In genomic region chr10:57303567-57303966, GRCh38 we compare ENCODE assay signal across 26 cellular contexts.
DNase-seq lines count a peak whose midpoint lies in the region; ATAC-seq, FAIRE-seq and TF ChIP-seq lines count a peak whose summit lies in the region.
"Had no signal": no experiment of that assay in that cellular context is flagged by ENCODE, and none has a peak within 500 bp of the region (broad histone marks: within the 10 kb centered on the region; RNA-seq: fewer than 3 reads in every experiment).

No MANE protein-coding gene starts in this region.

- no peaks in the 10 kb centered on the region for H3K27me3 Mint-ChIP-seq in neural progenitor cell (ENCODE audit: insufficient read depth, low read depth)
- H3K27me3 Mint-ChIP-seq in stimulated activated naive B cell treated with anti-CD40 and anti-IgM and Interleukin-4, amounts not matched to agents 10 μg/mL and 1 μg/mL and 100 μg/mL, for 72 hours, result no peaks in the 10 kb centered on the region
- H3K27me3 Mint-ChIP-seq: CD4-positive, alpha-beta memory T cell had no signal

- FAIRE-seq in small intestine (lab: Jason Lieb, UNC), result no peak
- FAIRE-seq: G401.6, GM18507 had no signal

- H3K4me3 ChIP-seq in neural progenitor cell (no peak overlapping the region), small intestine (ENCODE audit: low read depth in 1 of 2, low read length in 2 of 2) (no peak overlapping the region)
- H3K4me3 ChIP-seq: BLaER1 treated with 17β-estradiol and CSF1 and Interleukin-3, amounts not matched to agents 10 nM and 100 nM; PC-9 had no signal

- H2AFZ ChIP-seq in neural progenitor cell (replicated peaks), result no peak overlapping the region
- H2AFZ ChIP-seq: PC-9 had no signal

- H3K4me1 Mint-ChIP-seq in neural progenitor cell, result no peaks in the 10 kb centered on the region
- no peaks in the 10 kb centered on the region for H3K4me1 Mint-ChIP-seq in stimulated activated naive B cell treated with anti-CD40 and anti-IgM and Interleukin-4, amounts not matched to agents 10 μg/mL and 1 μg/mL and 100 μg/mL, for 72 hours
- H3K4me1 Mint-ChIP-seq: CD4-positive, alpha-beta memory T cell had no signal

- H3K27ac ChIP-seq in neural progenitor cell, result no peak overlapping the region
- no peak overlapping the region for H3K27ac ChIP-seq in small intestine (ENCODE audit: low read depth in 1 of 2, low read length in 1 of 2)
- H3K27ac ChIP-seq: BLaER1 treated with 17β-estradiol and CSF1 and Interleukin-3, amounts not matched to agents 10 nM and 100 nM; PC-9 had no signal

- WGBS in small intestine, 3 donors, result 58 to 63% (median 59%) methylated on average over 3 of the region's 3 CpGs

- no peaks in the 10 kb centered on the region for H3K4me1 ChIP-seq in neural progenitor cell
- H3K4me1 ChIP-seq in small intestine (ENCODE audit: control insufficient read depth in 2 of 2, insufficient read depth in 1 of 2, low read depth in 1 of 2, low read length in 1 of 2), result no peaks in the 10 kb centered on the region
- H3K4me1 ChIP-seq: BLaER1 treated with 17β-estradiol and CSF1 and Interleukin-3, amounts not matched to agents 10 nM and 100 nM; Caco-2 had no signal

- no peaks in the 10 kb centered on the region for H4K20me1 ChIP-seq in neural progenitor cell (ENCODE audit: low read depth)
- H4K20me1 ChIP-seq: BLaER1 treated with 17β-estradiol and CSF1 and Interleukin-3, amounts not matched to agents 10 nM and 100 nM had no signal

- no peak overlapping the region for H3K27ac Mint-ChIP-seq in neural progenitor cell
- H3K27ac Mint-ChIP-seq in stimulated activated naive B cell treated with anti-CD40 and anti-IgM and Interleukin-4, amounts not matched to agents 10 μg/mL and 1 μg/mL and 100 μg/mL, for 72 hours, result no peak overlapping the region
- H3K27ac Mint-ChIP-seq: CD4-positive, alpha-beta memory T cell had no signal

- H3K9me3 Mint-ChIP-seq in neural progenitor cell, result no peaks in the 10 kb centered on the region
- no peaks in the 10 kb centered on the region for H3K9me3 Mint-ChIP-seq in stimulated activated naive B cell treated with anti-CD40 and anti-IgM and Interleukin-4, amounts not matched to agents 10 μg/mL and 1 μg/mL and 100 μg/mL, for 72 hours

- no peaks in the 10 kb centered on the region for H3F3A ChIP-seq in neural progenitor cell (ENCODE audit: low read depth)

- no peaks in the 10 kb centered on the region for H3K79me2 ChIP-seq in neural progenitor cell (ENCODE audit: low read depth)

- DNase-seq in Ammon's horn (ENCODE audit: low spot score), result peak; percentile 12
- peak; percentile 18 for DNase-seq in DMS53 (lab: John Stamatoyannopoulos, UW)
- peak; percentile 7 for DNase-seq in SK-N-DZ (ENCODE audit: low spot score)
- peak; percentile 4 for DNase-seq in neural progenitor cell (ENCODE audit: low spot score)
- no peak for DNase-seq in small intestine
- DNase-seq in NCI-H345 treated with DMSO at 0.1 percent for 48 hours (lab: John Stamatoyannopoulos, UW; ENCODE audit: unreplicated experiment), result no peak
- DNase-seq in stimulated activated naive B cell treated with anti-CD40 and anti-IgM and Interleukin-4, amounts not matched to agents 10 μg/mL and 1 μg/mL and 100 μg/mL, for 72 hours, result no peak
- DNase-seq: ACHN; Caco-2; CD4-positive, alpha-beta memory T cell; GOT3; MM.1S; NCI-H1092; NCI-H1436; NCI-H187 treated with DMSO at 0.1 percent for 48 hours; NCI-H2107; NCI-H2227 treated with DMSO at 0.1 percent for 48 hours; NCI-H524; PC-9; RPMI8226; SHP77; SK-N-SH had no signal

- H3K27me3 ChIP-seq in neural progenitor cell (no peaks in the 10 kb centered on the region), small intestine (ENCODE audit: control insufficient read depth in 2 of 2, insufficient read depth in 2 of 2, low read length in 2 of 2) (no peaks in the 10 kb centered on the region)
- H3K27me3 ChIP-seq: BLaER1 treated with 17β-estradiol and CSF1 and Interleukin-3, amounts not matched to agents 10 nM and 100 nM had no signal

- no peak overlapping the region for H3K4me2 ChIP-seq in neural progenitor cell
- H3K4me2 ChIP-seq: BLaER1 treated with 17β-estradiol and CSF1 and Interleukin-3, amounts not matched to agents 10 nM and 100 nM; PC-9; SK-N-SH had no signal

- no peak for TF ChIP-seq CTCF in neural progenitor cell (IDR thresholded peaks at IDR 0.05)

- no peak for ATAC-seq in stimulated activated naive B cell treated with anti-CD40 and anti-IgM and Interleukin-4, amounts not matched to agents 10 μg/mL and 1 μg/mL and 100 μg/mL, for 72 hours (replicated peaks)
- ATAC-seq: HCT116 had no signal

- H3K9ac ChIP-seq in neural progenitor cell, result no peak overlapping the region
- H3K9ac ChIP-seq: BLaER1 treated with 17β-estradiol and CSF1 and Interleukin-3, amounts not matched to agents 10 nM and 100 nM; SK-N-SH had no signal

- H3K9me3 ChIP-seq in neural progenitor cell (ENCODE audit: low read depth) (no peaks in the 10 kb centered on the region), small intestine (ENCODE audit: control insufficient read depth, low read depth) (no peaks in the 10 kb centered on the region)
- H3K9me3 ChIP-seq: BLaER1 treated with 17β-estradiol and CSF1 and Interleukin-3, amounts not matched to agents 10 nM and 100 nM; Caco-2; SK-N-SH had no signal

- H3K4me3 Mint-ChIP-seq in neural progenitor cell, result no peak overlapping the region
- H3K4me3 Mint-ChIP-seq in stimulated activated naive B cell treated with anti-CD40 and anti-IgM and Interleukin-4, amounts not matched to agents 10 μg/mL and 1 μg/mL and 100 μg/mL, for 72 hours, result no peak overlapping the region
- H3K4me3 Mint-ChIP-seq: CD4-positive, alpha-beta memory T cell had no signal

- no peaks in the 10 kb centered on the region for H3K36me3 ChIP-seq in neural progenitor cell
- no peaks in the 10 kb centered on the region for H3K36me3 ChIP-seq in small intestine (ENCODE audit: control insufficient read depth in 2 of 2, insufficient read depth in 2 of 2, low read length in 2 of 2)
- H3K36me3 ChIP-seq: BLaER1 treated with 17β-estradiol and CSF1 and Interleukin-3, amounts not matched to agents 10 nM and 100 nM had no signal

- H3K36me3 Mint-ChIP-seq in neural progenitor cell, result no peaks in the 10 kb centered on the region
- no peaks in the 10 kb centered on the region for H3K36me3 Mint-ChIP-seq in stimulated activated naive B cell treated with anti-CD40 and anti-IgM and Interleukin-4, amounts not matched to agents 10 μg/mL and 1 μg/mL and 100 μg/mL, for 72 hours
- H3K36me3 Mint-ChIP-seq: CD4-positive, alpha-beta memory T cell had no signal

Comparison
In these comparisons a context has a peak if more than half of its experiments do, and no peak if none do; other contexts are left out.
1. DNase-seq: peak in Ammon's horn (single experiment), DMS53 (single experiment), SK-N-DZ (single experiment) and neural progenitor cell (single experiment); none in small intestine (single experiment), NCI-H345 treated with DMSO at 0.1 percent for 48 hours (single experiment) and stimulated activated naive B cell treated with anti-CD40 and anti-IgM and Interleukin-4, amounts not matched to agents 10 μg/mL and 1 μg/mL and 100 μg/mL, for 72 hours (single experiment).